ENCODE assay signal across 8 cellular contexts in genomic region chr13:96090240-96091101, GRCh38. TPM values are rescaled to one million over a fixed set of nuclear protein-coding genes. Genes with fewer than 3 reads are reported as not detected.
DNase-seq lines count a peak whose midpoint lies in the region; ATAC-seq and TF ChIP-seq lines count a peak whose summit lies in the region.

No MANE protein-coding gene starts in this region.

- H3K27ac ChIP-seq in body of pancreas: peak overlapping the region in 3 of 4 donors; percentile 48 to 77 (median 73)
- H3K27ac ChIP-seq in upper lobe of left lung: no peak overlapping the region

- no peak overlapping the region for H3K27ac Mint-ChIP-seq in effector memory CD8-positive, alpha-beta T cell

- H3K27me3 ChIP-seq in body of pancreas (no peaks in the 10 kb centered on the region), upper lobe of left lung (peaks cover 0 to 25% (median 14%) of the 10 kb centered on the region in 4 donors)

- WGBS in body of pancreas, 2 donors: 1% methylated on average over 129 of the region's 133 CpGs; no CpG with 5 or more reads in 1 of the 2 donors
- 2% methylated on average over 47 of the region's 133 CpGs; no CpG with 5 or more reads in 1 of the 2 donors for WGBS in upper lobe of left lung, 2 donors

- TF ChIP-seq CTCF in body of pancreas (IDR thresholded peaks at IDR 0.05): no peak
- no peak for TF ChIP-seq CTCF in upper lobe of left lung (IDR thresholded peaks at IDR 0.05)

- peak; percentile 52 for DNase-seq in activated CD8-positive, alpha-beta memory T cell treated with anti-CD3 and anti-CD28 coated beads, Interleukin-2, amount 50 U/mL, for 48 hours
- no peak for DNase-seq in activated CD8-positive, alpha-beta memory T cell treated with anti-CD3 and anti-CD28 coated beads for 24 hours
- DNase-seq in body of pancreas (peak; percentile 9 to 44 (median 22)), islet precursor cell (peak; percentile 56), upper lobe of left lung (peak in 1 of 2 donors; percentile 83)
- DNase-seq in activated CD4-positive, CD25-positive, alpha-beta regulatory T cell treated with anti-CD3 and anti-CD28 coated beads, Interleukin-2, amount 50 U/mL, for 72 hours: no peak
- no peak for DNase-seq in effector memory CD8-positive, alpha-beta T cell

- intact Hi-C loops in body of pancreas (cut with DNase I): no loop called here

- no peak for TF ChIP-seq POLR2A in body of pancreas (IDR thresholded peaks at IDR 0.05)
- TF ChIP-seq POLR2A in upper lobe of left lung (IDR thresholded peaks at IDR 0.05): no peak

- TF ChIP-seq EP300 in upper lobe of left lung (IDR thresholded peaks at IDR 0.05): no peak

- H3K27me3 Mint-ChIP-seq in effector memory CD8-positive, alpha-beta T cell: peaks cover 28 to 50% of the 10 kb centered on the region in 2 donors

- peak; percentile 51 for ATAC-seq in HG03442 (IDR thresholded peaks at IDR 0.05; ENCODE audit: unreplicated experiment)
- ATAC-seq in body of pancreas: peak; percentile 55
- ATAC-seq in upper lobe of left lung (ENCODE audit: low FRiP score in 2 of 2): peak in 1 of 2 donors; percentile 44
- ATAC-seq in effector memory CD8-positive, alpha-beta T cell (replicated peaks): no peak

- no peaks in the 10 kb centered on the region for H3K4me1 Mint-ChIP-seq in effector memory CD8-positive, alpha-beta T cell (ENCODE audit: low read depth in 2 of 2)

- H3K9me3 ChIP-seq in body of pancreas (no peaks in the 10 kb centered on the region), upper lobe of left lung (no peaks in the 10 kb centered on the region)

- peak overlapping the region in 1 of 2 donors; percentile 27 for H3K4me3 ChIP-seq in body of pancreas
- peak overlapping the region in 3 of 4 donors; percentile 40 to 50 (median 48) for H3K4me3 ChIP-seq in upper lobe of left lung

- H3K36me3 Mint-ChIP-seq in effector memory CD8-positive, alpha-beta T cell (ENCODE audit: insufficient read depth): no peaks in the 10 kb centered on the region

- H3K4me3 Mint-ChIP-seq in effector memory CD8-positive, alpha-beta T cell: no peak overlapping the region

- H3K4me1 ChIP-seq in body of pancreas (peaks cover 23% of the 10 kb centered on the region), upper lobe of left lung (peaks cover 12 to 26% (median 19%) of the 10 kb centered on the region in 4 donors)

- peaks cover 5 to 7% of the 10 kb centered on the region in 2 donors for H3K9me3 Mint-ChIP-seq in effector memory CD8-positive, alpha-beta T cell

- H3K36me3 ChIP-seq in body of pancreas (replicated peaks in 1 of 2; ENCODE audit: insufficient read depth in 1 of 2, low read depth in 2 of 2): no peaks in the 10 kb centered on the region
- no peaks in the 10 kb centered on the region for H3K36me3 ChIP-seq in upper lobe of left lung

RNA-seq across cellular contexts. Expression of gene HS6ST3, which starts 0.6 kb away (rescaled TPM):
- total RNA-seq in body of pancreas (1 to 10 TPM; 1.3 to 2.3 TPM), upper lobe of left lung (1 to 10 TPM in 1 of 6 donors, under 1 TPM in 4, not detected in 1; 0.03 to 1.0 (median 0.22) TPM)

RNA-seq across cellular contexts. Expression of gene UGGT2, which starts 37.3 kb away (rescaled TPM):
- 10 to 100 TPM; 49.8 TPM for total RNA-seq in body of pancreas
- 10 to 100 TPM; 13.0 to 44.8 (median 18.5) TPM for total RNA-seq in upper lobe of left lung

Comparison
In these comparisons a context has a peak if more than half of its experiments do, and no peak if none do; other contexts are left out.
1. DNase-seq: peak in activated CD8-positive, alpha-beta memory T cell treated with anti-CD3 and anti-CD28 coated beads, Interleukin-2, amount 50 U/mL, for 48 hours (single experiment), body of pancreas (4 of 4) and islet precursor cell (single experiment); none in activated CD8-positive, alpha-beta memory T cell treated with anti-CD3 and anti-CD28 coated beads for 24 hours (single experiment), activated CD4-positive, CD25-positive, alpha-beta regulatory T cell treated with anti-CD3 and anti-CD28 coated beads, Interleukin-2, amount 50 U/mL, for 72 hours (single experiment) and effector memory CD8-positive, alpha-beta T cell (0 of 3).
2. H3K27ac ChIP-seq: peak in body of pancreas (3 of 4); none in upper lobe of left lung (0 of 4).